In the genomic region with DNA sequence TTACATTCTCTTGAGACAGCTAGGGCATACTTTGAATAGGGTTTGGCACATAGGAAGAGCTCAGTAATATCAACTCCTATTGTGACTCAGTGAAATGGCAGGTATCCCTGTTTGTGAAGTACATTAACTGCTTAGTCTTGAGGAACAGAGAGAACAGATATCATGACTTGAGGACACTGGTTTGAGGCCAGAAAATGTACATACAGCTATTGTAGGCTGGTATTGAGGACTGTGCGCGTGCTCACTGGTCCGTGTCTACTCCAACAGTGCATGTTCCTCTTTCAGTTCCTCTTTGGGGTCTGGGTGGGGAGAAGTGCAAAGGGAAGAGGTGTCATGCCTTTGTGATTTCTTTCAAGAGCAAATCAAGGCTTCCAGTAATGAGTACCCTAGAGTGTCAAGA, we compare ENCODE assay signal across 9 cellular contexts.
DNase-seq lines count a peak whose midpoint lies in the region; ATAC-seq lines count a peak whose summit lies in the region.
"Had no signal": no experiment of that assay in that cellular context is flagged by ENCODE, and none has a peak within 500 bp of the region (broad histone marks: within the 10 kb centered on the region; RNA-seq: fewer than 3 reads in every experiment).

No MANE protein-coding gene starts in this region.

- H3K27me3 ChIP-seq in adipocyte (replicated peaks; ENCODE audit: control insufficient read depth, insufficient read depth, low read length) = no peaks in the 10 kb centered on the region

- H3K36me3 ChIP-seq in adipocyte (ENCODE audit: control insufficient read depth, insufficient read depth, low read length, severe bottlenecking) = no peaks in the 10 kb centered on the region

- no peak overlapping the region for H3K9ac ChIP-seq in adipocyte (ENCODE audit: low read length)

- no peak overlapping the region for H3K4me3 ChIP-seq in adipocyte (ENCODE audit: low read length)
- H3K4me3 ChIP-seq in skin epidermis = no peak overlapping the region
- H3K4me3 ChIP-seq: PC-9 had no signal

- peaks cover 7% of the 10 kb centered on the region for H3K9me3 ChIP-seq in adipocyte (ENCODE audit: control insufficient read depth, low read length)

- peak overlapping the region in 12 of 21 experiments; percentile 1 to 80 (median 39) for H3K27ac ChIP-seq in skin epidermis
- H3K27ac ChIP-seq: PC-9 had no signal

- no peaks in the 10 kb centered on the region for H3K4me1 ChIP-seq in adipocyte (ENCODE audit: control insufficient read depth, insufficient read depth, low read length)

- ATAC-seq in GM19395 (IDR thresholded peaks at IDR 0.05; ENCODE audit: unreplicated experiment) = peak; percentile 93
- ATAC-seq in HG03103 (IDR thresholded peaks at IDR 0.05; ENCODE audit: low read depth, unreplicated experiment) = peak; percentile 85

- peak; percentile 8 for DNase-seq in adipocyte (ENCODE audit: low read depth)
- DNase-seq in NCI-H1417 (lab: John Stamatoyannopoulos, UW) = no peak
- no peak for DNase-seq in NCI-H526 (lab: John Stamatoyannopoulos, UW)
- no peak for DNase-seq in activated T-cell treated with anti-CD3 and anti-CD28 coated beads for 4 hours
- no peak for DNase-seq in NCI-H1436 (lab: John Stamatoyannopoulos, UW)
